In the genomic region with DNA sequence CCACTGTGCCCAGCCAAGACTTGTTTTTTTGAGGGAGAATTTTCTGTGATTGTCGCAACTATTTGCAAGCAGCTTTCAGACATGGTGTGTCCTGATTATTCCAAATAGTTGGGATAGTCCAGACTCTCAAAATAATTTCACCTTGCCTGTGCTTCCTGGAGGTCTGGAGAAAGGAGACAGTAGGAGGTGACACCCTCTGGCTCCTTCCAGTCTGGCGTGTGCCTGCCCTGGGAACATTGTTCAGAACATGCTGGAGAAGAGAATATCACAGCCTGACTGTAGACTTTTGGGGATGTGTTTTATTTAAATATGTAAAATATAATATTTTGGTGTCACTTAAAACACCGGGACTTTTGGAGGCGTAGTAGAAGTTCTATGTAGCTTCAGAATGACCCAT, we compare ENCODE assay signal across 13 cellular contexts.
"Had no signal": no experiment of that assay in that cellular context is flagged by ENCODE, and none has a peak within 500 bp of the region (broad histone marks: within the 10 kb centered on the region; RNA-seq: fewer than 3 reads in every experiment).

No MANE protein-coding gene starts in this region.

- H3K36me3 ChIP-seq: gastrocnemius medialis, left lung, upper lobe of left lung had no signal

- H3K27me3 ChIP-seq: gastrocnemius medialis, left lung, upper lobe of left lung had no signal

- H3K9me3 ChIP-seq: gastrocnemius medialis, left lung, upper lobe of left lung had no signal

- DNase-seq: activated CD4-positive, alpha-beta memory T cell treated with anti-CD3 and anti-CD28 coated beads, Interleukin-2, amount 10 ng/mL, durations not matched to agents 7 days and 5 days; activated gamma-delta T cell; activated T-cell treated with anti-CD3 and anti-CD28 coated beads, Interleukin-2, amount 50 U/mL, for 48 hours; gastrocnemius medialis; islet precursor cell; left lung; naive B cell; stimulated activated CD4-positive, alpha-beta T cell treated with anti-CD3 and anti-CD28 coated beads, Interleukin-1b, Interleukin-23, amount 100 ng/mL, for 48 hours; stimulated activated naive B cell treated with anti-CD40 and anti-IgM and Interleukin-4, amounts not matched to agents 10 μg/mL and 1 μg/mL and 100 μg/mL, for 72 hours; substantia nigra; T-helper 9 cell; upper lobe of left lung had no signal

- ATAC-seq: gastrocnemius medialis; left lung; stimulated activated naive B cell treated with anti-CD40 and anti-IgM and Interleukin-4, amounts not matched to agents 10 μg/mL and 1 μg/mL and 100 μg/mL, for 72 hours had no signal

- H3K27ac Mint-ChIP-seq: activated CD4-positive, alpha-beta memory T cell treated with anti-CD3 and anti-CD28 coated beads, Interleukin-2, amount 10 ng/mL, durations not matched to agents 7 days and 5 days; activated naive CD8-positive, alpha-beta T cell; stimulated activated naive B cell treated with anti-CD40 and anti-IgM and Interleukin-4, amounts not matched to agents 10 μg/mL and 1 μg/mL and 100 μg/mL, for 72 hours had no signal

- H3K4me3 Mint-ChIP-seq: activated CD4-positive, alpha-beta memory T cell treated with anti-CD3 and anti-CD28 coated beads, Interleukin-2, amount 10 ng/mL, durations not matched to agents 7 days and 5 days; activated naive CD8-positive, alpha-beta T cell; stimulated activated naive B cell treated with anti-CD40 and anti-IgM and Interleukin-4, amounts not matched to agents 10 μg/mL and 1 μg/mL and 100 μg/mL, for 72 hours had no signal

- H3K27ac ChIP-seq: gastrocnemius medialis, left lung, upper lobe of left lung had no signal

- H3K36me3 Mint-ChIP-seq: naive B cell; stimulated activated naive B cell treated with anti-CD40 and anti-IgM and Interleukin-4, amounts not matched to agents 10 μg/mL and 1 μg/mL and 100 μg/mL, for 72 hours had no signal

- H3K4me3 ChIP-seq: gastrocnemius medialis, left lung, upper lobe of left lung had no signal

- H3K9me3 Mint-ChIP-seq: activated CD4-positive, alpha-beta memory T cell treated with anti-CD3 and anti-CD28 coated beads, Interleukin-2, amount 10 ng/mL, durations not matched to agents 7 days and 5 days; naive B cell; stimulated activated naive B cell treated with anti-CD40 and anti-IgM and Interleukin-4, amounts not matched to agents 10 μg/mL and 1 μg/mL and 100 μg/mL, for 72 hours had no signal
